In genomic region chr7:74829959-74830358, GRCh38 we compare ENCODE assay signal across 5 cellular contexts. TPM values are rescaled to one million over a fixed set of nuclear protein-coding genes. Genes with fewer than 3 reads are reported as not detected.
"Had no signal": no experiment of that assay in that cellular context is flagged by ENCODE, and none has a peak within 500 bp of the region (broad histone marks: within the 10 kb centered on the region; RNA-seq: fewer than 3 reads in every experiment).

No MANE protein-coding gene starts in this region.

RNA-seq across cellular contexts. Expression of gene NCF1, which starts 56.1 kb away (rescaled TPM):
- total RNA-seq: hepatocyte, occipital lobe, osteocyte, pulmonary artery endothelial cell, suprapubic skin had no signal
